ENCODE assay signal across 1 cellular context in genomic region chr12:108129017-108129812, GRCh38.
TF ChIP-seq lines count a peak whose summit lies in the region.

TSS of gene WSCD2 (plus strand) at chr12:108129288. CDS start at chr12:108195833, 66,545 bp downstream.

TF ChIP-seq in HepG2, 621 proteins besides CTCF, POLR2A, EP300 and RAD21 (continued from another document):
- peak; percentile 91 for TF ChIP-seq ZNF800 (CRISPR knock-in tag; IDR thresholded peaks at IDR 0.05)
- peak; percentile 95 for TF ChIP-seq ZNF142 (CRISPR knock-in tag; IDR thresholded peaks at IDR 0.05)
- no peak for TF ChIP-seq ZNF776 (CRISPR knock-in tag; IDR thresholded peaks at IDR 0.05)
- peak; percentile 63 for TF ChIP-seq ZMYM3 (CRISPR knock-in tag; IDR thresholded peaks at IDR 0.05)
- peak; percentile 32; the same call in 1 of the 2 replicates for TF ChIP-seq UBTF (CRISPR knock-in tag; IDR thresholded peaks at IDR 0.05)
- no peak for TF ChIP-seq NFYC (CRISPR knock-in tag; IDR thresholded peaks at IDR 0.05)
- TF ChIP-seq, protein P1, sequence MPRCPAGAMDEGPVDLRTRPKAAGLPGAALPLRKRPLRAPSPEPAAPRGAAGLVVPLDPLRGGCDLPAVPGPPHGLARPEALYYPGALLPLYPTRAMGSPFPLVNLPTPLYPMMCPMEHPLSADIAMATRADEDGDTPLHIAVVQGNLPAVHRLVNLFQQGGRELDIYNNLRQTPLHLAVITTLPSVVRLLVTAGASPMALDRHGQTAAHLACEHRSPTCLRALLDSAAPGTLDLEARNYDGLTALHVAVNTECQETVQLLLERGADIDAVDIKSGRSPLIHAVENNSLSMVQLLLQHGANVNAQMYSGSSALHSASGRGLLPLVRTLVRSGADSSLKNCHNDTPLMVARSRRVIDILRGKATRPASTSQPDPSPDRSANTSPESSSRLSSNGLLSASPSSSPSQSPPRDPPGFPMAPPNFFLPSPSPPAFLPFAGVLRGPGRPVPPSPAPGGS (CRISPR knock-in tag; IDR thresholded peaks at IDR 0.05), result 0 out of 2 replicates have a peak, but pooled peaks have one; percentile 39
- TF ChIP-seq, protein P2, sequence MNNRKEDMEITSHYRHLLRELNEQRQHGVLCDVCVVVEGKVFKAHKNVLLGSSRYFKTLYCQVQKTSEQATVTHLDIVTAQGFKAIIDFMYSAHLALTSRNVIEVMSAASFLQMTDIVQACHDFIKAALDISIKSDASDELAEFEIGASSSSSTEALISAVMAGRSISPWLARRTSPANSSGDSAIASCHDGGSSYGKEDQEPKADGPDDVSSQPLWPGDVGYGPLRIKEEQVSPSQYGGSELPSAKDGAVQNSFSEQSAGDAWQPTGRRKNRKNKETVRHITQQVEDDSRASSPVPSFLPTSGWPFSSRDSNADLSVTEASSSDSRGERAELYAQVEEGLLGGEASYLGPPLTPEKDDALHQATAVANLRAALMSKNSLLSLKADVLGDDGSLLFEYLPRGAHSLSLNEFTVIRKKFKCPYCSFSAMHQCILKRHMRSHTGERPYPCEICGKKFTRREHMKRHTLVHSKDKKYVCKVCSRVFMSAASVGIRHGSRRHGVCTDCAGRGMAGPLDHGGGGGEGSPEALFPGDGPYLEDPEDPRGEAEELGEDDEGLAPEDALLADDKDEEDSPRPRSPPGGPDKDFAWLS (CRISPR knock-in tag; IDR thresholded peaks at IDR 0.05; ENCODE audit: borderline replicate concordance), result no peak
- TF ChIP-seq ZNF629 (CRISPR knock-in tag; conservative IDR thresholded peaks at IDR 0.05), result peak; percentile 92
- no peak for TF ChIP-seq IRF1 (CRISPR knock-in tag; IDR thresholded peaks at IDR 0.05; ENCODE audit: low read depth)
- TF ChIP-seq, protein P3, sequence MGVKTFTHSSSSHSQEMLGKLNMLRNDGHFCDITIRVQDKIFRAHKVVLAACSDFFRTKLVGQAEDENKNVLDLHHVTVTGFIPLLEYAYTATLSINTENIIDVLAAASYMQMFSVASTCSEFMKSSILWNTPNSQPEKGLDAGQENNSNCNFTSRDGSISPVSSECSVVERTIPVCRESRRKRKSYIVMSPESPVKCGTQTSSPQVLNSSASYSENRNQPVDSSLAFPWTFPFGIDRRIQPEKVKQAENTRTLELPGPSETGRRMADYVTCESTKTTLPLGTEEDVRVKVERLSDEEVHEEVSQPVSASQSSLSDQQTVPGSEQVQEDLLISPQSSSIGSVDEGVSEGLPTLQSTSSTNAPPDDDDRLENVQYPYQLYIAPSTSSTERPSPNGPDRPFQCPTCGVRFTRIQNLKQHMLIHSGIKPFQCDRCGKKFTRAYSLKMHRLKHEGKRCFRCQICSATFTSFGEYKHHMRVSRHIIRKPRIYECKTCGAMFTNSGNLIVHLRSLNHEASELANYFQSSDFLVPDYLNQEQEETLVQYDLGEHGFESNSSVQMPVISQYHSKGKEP (CRISPR knock-in tag; IDR thresholded peaks at IDR 0.05), result no peak
- no peak for TF ChIP-seq MTERF4 (CRISPR knock-in tag; IDR thresholded peaks at IDR 0.05)
- TF ChIP-seq NCOA2 (CRISPR knock-in tag; IDR thresholded peaks at IDR 0.05), result no peak
- TF ChIP-seq ZNF768 (CRISPR knock-in tag; IDR thresholded peaks at IDR 0.05), result 0 out of 2 replicates have a peak, but pooled peaks have one; percentile 27
- peak; percentile 44; the same call in 1 of the 2 replicates for TF ChIP-seq GABPB1 (CRISPR knock-in tag; IDR thresholded peaks at IDR 0.05)
- TF ChIP-seq ZNF224 (CRISPR knock-in tag; IDR thresholded peaks at IDR 0.05), result no peak
- peak; percentile 88 for TF ChIP-seq HNRNPLL (IDR thresholded peaks at IDR 0.05; ENCODE audit: low read depth, low read length, poor library complexity, severe bottlenecking)
